ENCODE assay signal across 1 cellular context in the genomic region with DNA sequence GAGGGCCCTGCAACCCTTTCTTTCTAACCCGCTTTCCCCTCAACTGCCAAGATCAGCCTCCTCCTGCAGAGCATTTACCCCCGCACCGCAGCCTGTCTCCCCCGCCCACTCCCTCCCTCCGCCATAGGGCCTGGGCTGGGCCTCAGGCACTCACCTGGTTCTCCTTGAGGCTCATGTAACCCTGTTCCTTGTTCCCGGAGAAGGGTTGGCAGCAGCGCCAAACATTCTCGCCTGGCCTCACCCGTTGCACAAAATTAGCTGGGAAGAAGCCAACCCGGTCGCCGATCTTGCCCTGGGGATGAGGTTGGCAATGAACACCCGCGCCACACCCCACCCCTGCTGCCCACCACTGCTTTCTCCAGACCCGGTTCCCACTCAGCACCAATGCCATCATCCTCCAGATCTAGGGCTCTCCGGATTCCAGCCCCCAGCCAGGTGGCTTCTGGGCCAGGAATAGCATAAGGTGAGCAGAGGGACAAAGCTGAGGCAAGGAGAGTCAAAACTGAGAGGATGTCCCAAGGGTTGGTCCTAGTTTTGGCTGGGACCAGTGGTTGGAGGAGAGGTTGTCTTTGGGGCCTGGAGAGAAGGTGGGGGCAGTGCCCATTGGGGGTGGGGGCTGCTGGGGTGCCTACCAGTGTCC.
TF ChIP-seq lines count a peak whose summit lies in the region.

No MANE protein-coding gene starts in this region.

TF ChIP-seq in HepG2, 621 proteins besides CTCF, POLR2A, EP300 and RAD21:
- no peak for TF ChIP-seq SP140L (CRISPR knock-in tag; IDR thresholded peaks at IDR 0.05; ENCODE audit: borderline replicate concordance)
- no peak for TF ChIP-seq HES4 (CRISPR knock-in tag; IDR thresholded peaks at IDR 0.05; ENCODE audit: borderline replicate concordance)
- no peak for TF ChIP-seq SAP130 (CRISPR knock-in tag; IDR thresholded peaks at IDR 0.05; ENCODE audit: low read depth)
- TF ChIP-seq GABPA (IDR thresholded peaks at IDR 0.05; ENCODE audit: low read depth, low read length) = no peak
- TF ChIP-seq GABPA (CRISPR knock-in tag; IDR thresholded peaks at IDR 0.05; ENCODE audit: low read depth) = no peak
- no peak for TF ChIP-seq PHF5A (CRISPR knock-in tag; IDR thresholded peaks at IDR 0.05; ENCODE audit: low read depth, unreplicated experiment)
- TF ChIP-seq ZNF230 (CRISPR knock-in tag; IDR thresholded peaks at IDR 0.05) = no peak
- TF ChIP-seq ZC3H4 (CRISPR knock-in tag; IDR thresholded peaks at IDR 0.05; ENCODE audit: borderline replicate concordance) = no peak
- TF ChIP-seq MIER2 (CRISPR knock-in tag; IDR thresholded peaks at IDR 0.05) = no peak
- TF ChIP-seq ZNF619 (CRISPR knock-in tag; IDR thresholded peaks at IDR 0.05) = no peak
- no peak for TF ChIP-seq ZNF432 (CRISPR knock-in tag; IDR thresholded peaks at IDR 0.05; ENCODE audit: borderline replicate concordance)
- no peak for TF ChIP-seq ZNF232 (CRISPR knock-in tag; IDR thresholded peaks at IDR 0.05; ENCODE audit: borderline replicate concordance)
TF ChIP-seq in HepG2: peak in this region for 0.
